In the genomic region with DNA sequence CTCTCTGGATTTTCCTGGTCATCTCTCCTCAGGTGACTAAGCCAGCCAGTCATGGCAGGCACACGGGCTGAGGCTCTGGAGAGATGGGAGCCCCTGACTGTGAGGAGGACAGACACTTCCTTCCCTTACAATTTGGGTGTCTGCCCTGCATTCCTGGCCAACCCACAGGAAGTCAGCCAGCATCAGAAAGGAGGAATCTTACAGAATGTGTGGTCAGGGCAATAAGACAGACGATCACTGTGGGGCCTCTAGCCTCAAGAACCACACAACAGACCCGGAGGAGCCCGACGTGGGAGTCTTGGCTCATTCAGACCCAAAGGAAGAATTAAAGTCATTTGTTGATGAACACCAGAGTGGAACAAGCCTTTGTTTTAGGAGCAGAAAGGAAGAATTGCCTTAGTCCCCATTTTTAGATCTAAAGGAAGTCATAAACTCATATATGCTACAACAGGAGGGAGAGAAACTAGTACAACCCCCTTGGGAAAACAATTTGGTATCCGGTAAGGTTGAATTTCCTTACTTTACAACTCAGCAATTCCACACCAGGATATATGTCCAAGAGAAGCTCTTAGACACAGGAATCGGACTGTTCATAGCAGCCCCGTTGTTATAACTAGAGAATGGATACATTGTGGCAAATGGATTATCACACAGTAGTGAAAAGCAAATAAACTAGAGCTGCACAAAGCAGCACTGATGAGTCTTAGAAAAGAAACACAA, we compare ENCODE assay signal across 8 cellular contexts.
DNase-seq lines count a peak whose midpoint lies in the region; ATAC-seq and TF ChIP-seq lines count a peak whose summit lies in the region.

No MANE protein-coding gene starts in this region.

- no peaks in the 10 kb centered on the region for H3K9me3 Mint-ChIP-seq in osteocyte (ENCODE audit: unreplicated experiment)
- H3K9me3 Mint-ChIP-seq in T-helper 2 cell treated with Interferon-gamma antibody and Interleukin-4, amounts not matched to agents 5 μg/mL and 100 μg/mL, for 36 hours = no peaks in the 10 kb centered on the region

- H3K4me1 Mint-ChIP-seq in osteocyte (ENCODE audit: unreplicated experiment) = peaks cover 75% of the 10 kb centered on the region
- peaks cover 7% of the 10 kb centered on the region for H3K4me1 Mint-ChIP-seq in T-helper 2 cell treated with Interferon-gamma antibody and Interleukin-4, amounts not matched to agents 5 μg/mL and 100 μg/mL, for 36 hours (ENCODE audit: low read depth)

- H3K9me3 ChIP-seq in Panc1 (ENCODE audit: control insufficient read depth, insufficient read depth, low read depth, low read length) = no peaks in the 10 kb centered on the region
- H3K9me3 ChIP-seq in esophagus muscularis mucosa = no peaks in the 10 kb centered on the region

- H3K4me3 ChIP-seq in Panc1 (ENCODE audit: low read depth in 2 of 2, low read length in 2 of 2) (no peak overlapping the region), esophagus muscularis mucosa (no peak overlapping the region)

- in situ Hi-C loops in G401 (cut with HindIII; ENCODE audit: low sequenced_read_pairs) (no loop called here), Panc1 (cut with HindIII; ENCODE audit: low pct_unique_long_range_greater_than_20kb, low sequenced_read_pairs) (no loop called here)

- H3K36me3 Mint-ChIP-seq in osteocyte (ENCODE audit: unreplicated experiment) = peaks cover 6% of the 10 kb centered on the region
- H3K36me3 Mint-ChIP-seq in T-helper 2 cell treated with Interferon-gamma antibody and Interleukin-4, amounts not matched to agents 5 μg/mL and 100 μg/mL, for 36 hours (ENCODE audit: low read depth) = no peaks in the 10 kb centered on the region

- TF ChIP-seq EP300 in esophagus muscularis mucosa (IDR thresholded peaks at IDR 0.05) = no peak

- TF ChIP-seq POLR2A in esophagus muscularis mucosa (IDR thresholded peaks at IDR 0.05; ENCODE audit: low read depth) = no peak

- H3K27ac ChIP-seq in Panc1 (ENCODE audit: low read length) (no peak overlapping the region), esophagus muscularis mucosa (replicated peaks in 1 of 4) (peak overlapping the region; percentile 24 to 64 (median 54))

- H3K27me3 Mint-ChIP-seq in osteocyte (ENCODE audit: unreplicated experiment) = no peaks in the 10 kb centered on the region
- H3K27me3 Mint-ChIP-seq in T-helper 2 cell treated with Interferon-gamma antibody and Interleukin-4, amounts not matched to agents 5 μg/mL and 100 μg/mL, for 36 hours (ENCODE audit: low read depth) = peaks cover 14% of the 10 kb centered on the region

- DNase-seq in G401 (ENCODE audit: low spot score) (peak; percentile 89), Panc1 (ENCODE audit: low read depth, low spot score) (no peak), esophagus muscularis mucosa (ENCODE audit: extremely low spot score) (no peak), osteocyte (ENCODE audit: extremely low spot score, unreplicated experiment) (peak; percentile 86)
- DNase-seq in T-helper 2 cell treated with Interferon-gamma antibody and Interleukin-4, amounts not matched to agents 5 μg/mL and 100 μg/mL, for 36 hours (ENCODE audit: low spot score) = no peak

- intact Hi-C loops in Panc1 (cut with micrococcal nuclease; ENCODE audit: unreplicated experiment) (no loop called here), esophagus muscularis mucosa (cut with DNase I) (no loop called here)

- BruUV-seq in Panc1 (replicated peaks; lab: Mats Ljungman, UMichigan) = no TSS peak

- H3K27me3 ChIP-seq in Panc1 (ENCODE audit: control insufficient read depth, insufficient read depth, low read length) (no peaks in the 10 kb centered on the region), esophagus muscularis mucosa (no peaks in the 10 kb centered on the region)

- CTCF ChIA-PET in Panc1 (lab: Charles Lee) = no interaction called here

- TF ChIP-seq CTCF in Panc1 (IDR thresholded peaks at IDR 0.05) (no peak), esophagus muscularis mucosa (IDR thresholded peaks at IDR 0.05) (no peak), osteocyte (IDR thresholded peaks at IDR 0.05) (no peak)

- 31% methylated on average over 8 of the region's 8 CpGs for WGBS in esophagus muscularis mucosa

- H3K4me3 Mint-ChIP-seq in osteocyte (ENCODE audit: unreplicated experiment) = peak overlapping the region; percentile 62
- H3K4me3 Mint-ChIP-seq in T-helper 2 cell treated with Interferon-gamma antibody and Interleukin-4, amounts not matched to agents 5 μg/mL and 100 μg/mL, for 36 hours = no peak overlapping the region

- POLR2A ChIA-PET in Panc1 (lab: Charles Lee) = no interaction called here

- H3K4me1 ChIP-seq in Panc1 (ENCODE audit: control insufficient read depth, insufficient read depth, low read length) = no peaks in the 10 kb centered on the region
- peaks cover 71 to 84% (median 79%) of the 10 kb centered on the region in 4 donors for H3K4me1 ChIP-seq in esophagus muscularis mucosa

- ATAC-seq in Panc1 = 0 out of 2 replicates have a peak, but pooled peaks have one; percentile 54
- no peak for ATAC-seq in GM19452 (IDR thresholded peaks at IDR 0.05; ENCODE audit: unreplicated experiment)
- no peak for ATAC-seq in GM21423 (IDR thresholded peaks at IDR 0.05; ENCODE audit: unreplicated experiment)
- ATAC-seq in HG03039 (IDR thresholded peaks at IDR 0.05; ENCODE audit: unreplicated experiment) = no peak

- H3K36me3 ChIP-seq in Panc1 (ENCODE audit: control insufficient read depth, insufficient read depth, low read length) (no peaks in the 10 kb centered on the region), esophagus muscularis mucosa (peaks cover 0 to 6% (median 0%) of the 10 kb centered on the region in 4 donors)

- peak overlapping the region; percentile 98 for H3K27ac Mint-ChIP-seq in osteocyte (ENCODE audit: unreplicated experiment)
- H3K27ac Mint-ChIP-seq in T-helper 2 cell treated with Interferon-gamma antibody and Interleukin-4, amounts not matched to agents 5 μg/mL and 100 μg/mL, for 36 hours = no peak overlapping the region

Comparison
In these comparisons a context has a peak if more than half of its experiments do, and no peak if none do; other contexts are left out.
1. DNase-seq: peak in G401 (single experiment) and osteocyte (single experiment); none in Panc1 (single experiment), esophagus muscularis mucosa (single experiment) and T-helper 2 cell treated with Interferon-gamma antibody and Interleukin-4, amounts not matched to agents 5 μg/mL and 100 μg/mL, for 36 hours (single experiment).